In genomic region chr7:82375068-82375467, GRCh38 we compare ENCODE assay signal across 11 cellular contexts.
"Had no signal": no experiment of that assay in that cellular context is flagged by ENCODE, and none has a peak within 500 bp of the region (broad histone marks: within the 10 kb centered on the region; RNA-seq: fewer than 3 reads in every experiment).

No MANE protein-coding gene starts in this region.

- H3K27me3 Mint-ChIP-seq: central memory CD8-positive, alpha-beta T cell had no signal

- H3K4me1 Mint-ChIP-seq: central memory CD8-positive, alpha-beta T cell had no signal

- H3K27ac ChIP-seq: adrenal gland, epithelial cell of prostate, thyroid gland, uterus had no signal

- H3K27me3 ChIP-seq: adrenal gland, thyroid gland, uterus had no signal

- H3K36me3 ChIP-seq: adrenal gland, thyroid gland, uterus had no signal

- H3K9me3 ChIP-seq: adrenal gland, thyroid gland, uterus had no signal

- H3K4me1 ChIP-seq: adrenal gland, thyroid gland, uterus had no signal

- DNase-seq: activated naive CD4-positive, alpha-beta T cell treated with anti-CD3 and anti-CD28 coated beads, Interleukin-2, amount 50 U/mL, for 16 hours; activated T-cell treated with anti-CD3 and anti-CD28 coated beads, Interleukin-2, amount 50 U/mL, for 1 hour; adrenal gland; cortex of kidney; effector CD8-positive, alpha-beta T cell; hippocampal formation; kidney glomerular epithelial cell; thyroid gland; uterus had no signal

- H3K9me3 Mint-ChIP-seq: central memory CD8-positive, alpha-beta T cell had no signal

- H3K4me3 ChIP-seq: adrenal gland, thyroid gland, uterus had no signal

- H3K4me3 Mint-ChIP-seq: central memory CD8-positive, alpha-beta T cell had no signal
